ENCODE assay signal across 11 cellular contexts in genomic region chr14:88322505-88323085, GRCh38. TPM values are rescaled to one million over a fixed set of nuclear protein-coding genes. Genes with fewer than 3 reads are reported as not detected.
DNase-seq lines count a peak whose midpoint lies in the region; ATAC-seq, FAIRE-seq and TF ChIP-seq lines count a peak whose summit lies in the region.
"Had no signal": no experiment of that assay in that cellular context is flagged by ENCODE, and none has a peak within 500 bp of the region (broad histone marks: within the 10 kb centered on the region; RNA-seq: fewer than 3 reads in every experiment).

No MANE protein-coding gene starts in this region.

- no peak overlapping the region for H3K9ac ChIP-seq in HUES64 (ENCODE audit: low read depth, low read length)

- 4% methylated on average over 26 of the region's 26 CpGs for WGBS in HUES64
- WGBS in pancreas, 2 donors = 2% methylated on average over 26 of the region's 26 CpGs

- peak; percentile 15 for DNase-seq in NCI-H1105 treated with DMSO at 0.1 percent for 48 hours (lab: John Stamatoyannopoulos, UW)
- no peak for DNase-seq in NCI-H1105 (lab: John Stamatoyannopoulos, UW)
- DNase-seq in epithelial cell of proximal tubule (ENCODE audit: low read depth) = peak; percentile 2
- no peak for DNase-seq in pancreas
- no peak for DNase-seq in NCI-H1694 (lab: John Stamatoyannopoulos, UW)
- no peak for DNase-seq in DMS114 treated with DMSO at 0.1 percent for 48 hours (lab: John Stamatoyannopoulos, UW; ENCODE audit: unreplicated experiment)
- DNase-seq: activated CD4-positive, alpha-beta T cell treated with anti-CD3 and anti-CD28 coated beads, Interleukin-2, amount 50 U/mL, for 1 hour; colonic mucosa had no signal

- H3K27ac ChIP-seq in HUES64 (ENCODE audit: low read depth, low read length) (no peak overlapping the region), pancreas (no peak overlapping the region)
- H3K27ac ChIP-seq: colonic mucosa had no signal

- FAIRE-seq in pancreas (lab: Jason Lieb, UNC) = no peak

- no peak for TF ChIP-seq CTCF in epithelial cell of proximal tubule (conservative IDR thresholded peaks at IDR 0.05; ENCODE audit: low read depth, low read length)
- no peak for TF ChIP-seq CTCF in pancreas (IDR thresholded peaks at IDR 0.05)

- peaks cover 93% of the 10 kb centered on the region for H3K27me3 ChIP-seq in HUES64 (ENCODE audit: insufficient read depth, low read length)
- H3K27me3 ChIP-seq in pancreas = peaks cover 0 to 10% (median 3%) of the 10 kb centered on the region in 4 donors

- no peak for ATAC-seq in pancreas
- ATAC-seq in GM21515 (IDR thresholded peaks at IDR 0.05; ENCODE audit: unreplicated experiment) = no peak

- H3K4me1 ChIP-seq in HUES64 (ENCODE audit: insufficient read depth, low read length) (peaks cover 5% of the 10 kb centered on the region; the same call in 1 of the 2 replicates), pancreas (no peaks in the 10 kb centered on the region)

- H3K4me3 ChIP-seq in HUES64 (ENCODE audit: low read length) (peak overlapping the region; percentile 61), epithelial cell of proximal tubule (ENCODE audit: low read depth, low read length) (peak overlapping the region; percentile 50), pancreas (peak overlapping the region in 3 of 4 donors; percentile 10 to 47 (median 32))
- H3K4me3 ChIP-seq: colonic mucosa had no signal

- no peaks in the 10 kb centered on the region for H3K36me3 ChIP-seq in HUES64 (ENCODE audit: insufficient read depth, low read length)
- no peaks in the 10 kb centered on the region for H3K36me3 ChIP-seq in pancreas
- H3K36me3 ChIP-seq: colonic mucosa had no signal

- intact Hi-C loops in pancreas (cut with DNase I) = no loop called here

- H3K9me3 ChIP-seq in HUES64 (ENCODE audit: insufficient read depth, low read depth, low read length) (no peaks in the 10 kb centered on the region), pancreas (no peaks in the 10 kb centered on the region)
- H3K9me3 ChIP-seq: colonic mucosa had no signal

RNA-seq across cellular contexts. Expression of gene KCNK10, which starts 0.5 kb away (rescaled TPM):
- 1.3 TPM for polyA plus RNA-seq in HUES64 (2013, experiment 1 of 2)
- 1.4 TPM for polyA plus RNA-seq in HUES64 (2013, experiment 2 of 2)
- total RNA-seq in epithelial cell of proximal tubule (4.2 TPM in 1 of 2 replicates, not detected in the other), pancreas (1 to 10 TPM; 1.1 to 2.3 (median 1.2) TPM)
- polyA plus RNA-seq in pancreas = under 1 TPM; 0.42 to 0.75 TPM
- total RNA-seq: A172 had no signal

Comparison
In these comparisons a context has a peak if more than half of its experiments do, and no peak if none do; other contexts are left out.
1. DNase-seq: peak in NCI-H1105 treated with DMSO at 0.1 percent for 48 hours (single experiment) and epithelial cell of proximal tubule (single experiment); none in NCI-H1105 (single experiment), pancreas (0 of 6), NCI-H1694 (single experiment) and DMS114 treated with DMSO at 0.1 percent for 48 hours (single experiment).
2. Peak in every context shown above with its lines, with median percentiles within 50 percentile points of each other: H3K4me3 ChIP-seq.